1 cellular context compared by ENCODE assay signal in genomic region chr15:45549831-45550230, GRCh38.
TF ChIP-seq lines count a peak whose summit lies in the region.

No MANE protein-coding gene starts in this region.

TF ChIP-seq in HepG2, 621 proteins besides CTCF, POLR2A, EP300 and RAD21:
- TF ChIP-seq ZBTB8A (CRISPR knock-in tag; IDR thresholded peaks at IDR 0.05; ENCODE audit: borderline replicate concordance, low read depth) (no peak), AKNA (CRISPR knock-in tag; IDR thresholded peaks at IDR 0.05; ENCODE audit: borderline replicate concordance) (no peak), ZNF747 (CRISPR knock-in tag; IDR thresholded peaks at IDR 0.05; ENCODE audit: borderline replicate concordance) (no peak), DBP (CRISPR knock-in tag; IDR thresholded peaks at IDR 0.05; ENCODE audit: not compliant biosample characterization) (no peak), RFXANK (CRISPR knock-in tag; IDR thresholded peaks at IDR 0.05) (no peak), ZNF333 (CRISPR knock-in tag; IDR thresholded peaks at IDR 0.05; ENCODE audit: borderline replicate concordance) (no peak), SIN3A (IDR thresholded peaks at IDR 0.05; ENCODE audit: borderline replicate concordance, low read depth, low read length) (no peak), MIER3 (CRISPR knock-in tag; IDR thresholded peaks at IDR 0.05; ENCODE audit: borderline replicate concordance) (no peak), ZNF7 (CRISPR knock-in tag; IDR thresholded peaks at IDR 0.05) (no peak), ARNT (IDR thresholded peaks at IDR 0.05) (no peak), FOXP4 (CRISPR knock-in tag; IDR thresholded peaks at IDR 0.05) (no peak), HNF4G (IDR thresholded peaks at IDR 0.05; ENCODE audit: borderline replicate concordance, low read depth, low read length) (no peak), HNF4G (CRISPR knock-in tag; IDR thresholded peaks at IDR 0.05; ENCODE audit: borderline replicate concordance, low read depth) (no peak), ZNF280D (CRISPR knock-in tag; IDR thresholded peaks at IDR 0.05) (no peak), ARID4A (CRISPR knock-in tag; IDR thresholded peaks at IDR 0.05; ENCODE audit: borderline replicate concordance) (no peak), JDP2 (CRISPR knock-in tag; IDR thresholded peaks at IDR 0.05; ENCODE audit: borderline replicate concordance) (no peak), ELK4 (CRISPR knock-in tag; IDR thresholded peaks at IDR 0.05; ENCODE audit: borderline replicate concordance) (no peak), NFAT5 (CRISPR knock-in tag; IDR thresholded peaks at IDR 0.05) (no peak), ZSCAN21 (CRISPR knock-in tag; IDR thresholded peaks at IDR 0.05; ENCODE audit: borderline replicate concordance) (no peak)
TF ChIP-seq in HepG2: peak in this region for 0.
